In genomic region chr10:71903617-71904250, GRCh38 we compare ENCODE assay signal across 7 cellular contexts. TPM values are rescaled to one million over a fixed set of nuclear protein-coding genes. Genes with fewer than 3 reads are reported as not detected.
DNase-seq lines count a peak whose midpoint lies in the region; ATAC-seq, FAIRE-seq and TF ChIP-seq lines count a peak whose summit lies in the region.
"Not testable (repeated sequence)": the region's sequence is repeated elsewhere in the genome, so short reads cannot be mapped to it uniquely, and the experiment has no call there.

No MANE protein-coding gene starts in this region.

- FAIRE-seq in GM12891 (lab: Jason Lieb, UNC) = peak; percentile 5
- not testable (repeated sequence) for FAIRE-seq in kidney (lab: Jason Lieb, UNC)

- H2AFZ ChIP-seq in osteoblast (ENCODE audit: low read length) = peak overlapping the region; percentile 41

- ATAC-seq in left cardiac atrium = peak; percentile 72 to 85

- not testable (repeated sequence) for DNase-seq in GM12891 (ENCODE audit: insufficient read length, low spot score); left cardiac atrium; osteoblast (ENCODE audit: insufficient read length, low spot score, missing footprints)
- DNase-seq in amniotic epithelial cell (ENCODE audit: low read depth) (peak; percentile 83), cardiac fibroblast (ENCODE audit: low read depth in 2 of 2) (peak; percentile 49 to 70), fibroblast of pulmonary artery (ENCODE audit: low read depth) (peak; percentile 69), kidney (peak; percentile 6)

- not testable (repeated sequence) for H4K20me1 ChIP-seq in osteoblast (ENCODE audit: insufficient read depth, low read length)

- H3K27me3 ChIP-seq in osteoblast (ENCODE audit: insufficient read depth, low read length) = not testable (repeated sequence)

- not testable (repeated sequence) for TF ChIP-seq POLR2A in GM12891 (IDR thresholded peaks at IDR 0.05; ENCODE audit: low read depth, low read length)

- intact Hi-C loops in left cardiac atrium (cut with DNase I); kidney (cut with DNase I): not testable (repeated sequence)

- not testable (repeated sequence) for H3K79me2 ChIP-seq in osteoblast (ENCODE audit: insufficient read depth, low read length)

- not testable (repeated sequence) for H3K4me2 ChIP-seq in osteoblast (ENCODE audit: insufficient read depth, low read length)

- H3K36me3 ChIP-seq in kidney (ENCODE audit: control insufficient read depth in 1 of 2, insufficient read depth in 2 of 2, low read length in 2 of 2); osteoblast (ENCODE audit: insufficient read depth, low read length): not testable (repeated sequence)

- H3K27ac ChIP-seq in kidney (ENCODE audit: low read depth in 2 of 2, low read length in 2 of 2); osteoblast (ENCODE audit: low read depth, low read length): not testable (repeated sequence)

- H3K4me3 ChIP-seq in cardiac fibroblast (replicated peaks in 1 of 2; ENCODE audit: low read depth in 2 of 2, low read length in 2 of 2); fibroblast of pulmonary artery (replicated peaks; ENCODE audit: low read depth, low read length); kidney (ENCODE audit: low read length in 2 of 2); osteoblast (ENCODE audit: insufficient read depth, low read length): not testable (repeated sequence)

- not testable (repeated sequence) for H3K9ac ChIP-seq in kidney (ENCODE audit: low read length in 2 of 2)

- TF ChIP-seq CTCF in cardiac fibroblast (IDR thresholded peaks at IDR 0.05; ENCODE audit: low read depth, low read length); fibroblast of pulmonary artery (IDR thresholded peaks at IDR 0.05; ENCODE audit: low read length, missing control alignments); kidney (IDR thresholded peaks at IDR 0.05; ENCODE audit: borderline replicate concordance, extremely low read depth, insufficient read depth); osteoblast (IDR thresholded peaks at IDR 0.05; ENCODE audit: extremely low read depth, low read depth, low read length): not testable (repeated sequence)

- H3K4me1 ChIP-seq in kidney (ENCODE audit: control insufficient read depth in 1 of 2, insufficient read depth in 1 of 2, low read depth in 1 of 2, low read length in 2 of 2); osteoblast (ENCODE audit: insufficient read depth, low read length): not testable (repeated sequence)

- H3K9me3 ChIP-seq in kidney (ENCODE audit: control insufficient read depth in 1 of 2, low read length in 2 of 2); osteoblast (ENCODE audit: low read depth, low read length): not testable (repeated sequence)

RNA-seq across cellular contexts. Expression of gene PSAP, which starts 52.7 kb away (rescaled TPM):
- polyA plus RNA-seq in GM12891 (2012; ENCODE audit: low read depth, missing spikeins) = 238 TPM
- total RNA-seq in left cardiac atrium = 1,000 to 10,000 TPM; 1,413 to 1,441 TPM
- 1,249 TPM for total RNA-seq in kidney
- 1,082 TPM for polyA plus RNA-seq in kidney (ENCODE audit: insufficient read depth, low read depth, low replicate concordance)
- total RNA-seq in osteoblast = 1,248 and 1,391 TPM in 2 replicates
